Comparison of ENCODE assay signal across 13 cellular contexts in genomic region chr1:19654386-19654785, GRCh38. TPM values are rescaled to one million over a fixed set of nuclear protein-coding genes. Genes with fewer than 3 reads are reported as not detected.
DNase-seq lines count a peak whose midpoint lies in the region; ATAC-seq, FAIRE-seq and TF ChIP-seq lines count a peak whose summit lies in the region.
"Had no signal": no experiment of that assay in that cellular context is flagged by ENCODE, and none has a peak within 500 bp of the region (broad histone marks: within the 10 kb centered on the region; RNA-seq: fewer than 3 reads in every experiment).

No MANE protein-coding gene starts in this region.

- intact Hi-C loops in HepG2 (cut with micrococcal nuclease; ENCODE audit: unreplicated experiment) = no loop called here
- intact Hi-C loops in right lobe of liver (cut with DNase I) = loop anchor here (5.0 to 10.0 kb wide), 3 partner anchors 267 to 310 kb away; no protein-coding TSS in a partner anchor

- no peak for TF ChIP-seq POLR2A in HepG2 (IDR thresholded peaks at IDR 0.05; ENCODE audit: insufficient read depth in 1 of 2, low read depth in 2 of 2, low read length in 2 of 2)
- TF ChIP-seq POLR2A in right lobe of liver (IDR thresholded peaks at IDR 0.05) = no peak

- H3K9ac ChIP-seq in HepG2 (ENCODE audit: insufficient read depth, low read depth, low read length) (no peak overlapping the region), iPS-20b (ENCODE audit: low read depth, low read length) (peak overlapping the region; percentile 34; the same call in 1 of the 2 replicates)

- CTCF ChIA-PET in HepG2 (lab: Yijun Ruan, JAX; ENCODE audit: low intra/inter-chr PET ratio, low total read pairs) = interaction anchor here (1.2 to 2.1 kb wide), 4 partner anchors 263 to 313 kb away, joined by 3 to 9 read pairs (median 4); no protein-coding TSS in a partner anchor

- H3K4me3 ChIP-seq in HepG2 (replicated peaks in 1 of 3; ENCODE audit: insufficient read depth in 1 of 3, low read depth in 2 of 3, low read length in 3 of 3) (no peak overlapping the region), right lobe of liver (no peak overlapping the region), iPS-20b (ENCODE audit: low read length) (no peak overlapping the region)
- H3K4me3 ChIP-seq in effector memory CD4-positive, alpha-beta T cell (ENCODE audit: insufficient read depth, low read depth, low read length, poor library complexity, severe bottlenecking) = no peak overlapping the region

- no peak overlapping the region for H2AFZ ChIP-seq in HepG2 (ENCODE audit: low read length)

- WGBS in HepG2 (ENCODE audit: low lambda C conversion rate) = 65% methylated on average over 5 of the region's 5 CpGs
- 79% methylated on average over 5 of the region's 5 CpGs for WGBS in right lobe of liver (ENCODE audit: insufficient coverage, low coverage, low lambda C conversion rate, missing lambda C conversion rate)

- H3K27me3 ChIP-seq in HepG2 (ENCODE audit: control insufficient read depth in 1 of 2, insufficient read depth in 2 of 2, low read length in 2 of 2) (no peaks in the 10 kb centered on the region), right lobe of liver (no peaks in the 10 kb centered on the region), iPS-20b (ENCODE audit: insufficient read depth, low read length) (no peaks in the 10 kb centered on the region)
- no peaks in the 10 kb centered on the region for H3K27me3 ChIP-seq in effector memory CD4-positive, alpha-beta T cell (replicated peaks; ENCODE audit: control insufficient read depth, insufficient read depth, low read length, poor library complexity, severe bottlenecking)

- POLR2A ChIA-PET in HepG2 (lab: Yijun Ruan, JAX) = interaction anchor here (1.5 kb wide), 1 partner anchor 342 kb away, joined by 4 read pairs; the partner anchor contains the start of genes AKR7A2 and SLC66A1

- H3K27ac ChIP-seq in HepG2 (ENCODE audit: extremely low read length, insufficient read depth, low read length) (no peak overlapping the region), right lobe of liver (no peak overlapping the region), iPS-20b (ENCODE audit: low read length) (peak overlapping the region; percentile 31)
- no peak overlapping the region for H3K27ac ChIP-seq in effector memory CD4-positive, alpha-beta T cell (ENCODE audit: insufficient read depth, low read length, poor library complexity, severe bottlenecking)

- no peak for TF ChIP-seq EP300 in HepG2 (IDR thresholded peaks at IDR 0.05; ENCODE audit: low read depth in 2 of 2, low read length in 2 of 2)
- TF ChIP-seq EP300 in HepG2 (CRISPR knock-in tag; IDR thresholded peaks at IDR 0.05; ENCODE audit: borderline replicate concordance) = no peak

- H3K79me2 ChIP-seq in HepG2 (ENCODE audit: insufficient read depth, low read length) = no peaks in the 10 kb centered on the region

- ATAC-seq in HepG2 = peak; percentile 5; the same call in 1 of the 3 replicates
- ATAC-seq in right lobe of liver = no peak
- ATAC-seq in HG03565 (IDR thresholded peaks at IDR 0.05; ENCODE audit: unreplicated experiment) = no peak
- no peak for ATAC-seq in HG03342 (IDR thresholded peaks at IDR 0.05; ENCODE audit: unreplicated experiment)

- DNase-seq in HepG2 (ENCODE audit: low spot score) (peak; percentile 39), right lobe of liver (no peak), SW480 (ENCODE audit: low spot score) (peak; percentile 61), NCI-H524 (lab: John Stamatoyannopoulos, UW) (no peak)
- no peak for DNase-seq in effector memory CD4-positive, alpha-beta T cell
- DNase-seq: cortex of kidney, GF-D8, Right ventricle myocardium superior had no signal

- TF ChIP-seq CTCF in HepG2 (CRISPR knock-in tag; IDR thresholded peaks at IDR 0.05) (no peak), right lobe of liver (IDR thresholded peaks at IDR 0.05) (no peak)

- H3K9me3 ChIP-seq in HepG2 (ENCODE audit: low read length) = no peaks in the 10 kb centered on the region
- H3K9me3 ChIP-seq in right lobe of liver = no peaks in the 10 kb centered on the region
- H3K9me3 ChIP-seq in iPS-20b (ENCODE audit: insufficient read depth, low read depth, low read length) = no peaks in the 10 kb centered on the region
- no peaks in the 10 kb centered on the region for H3K9me3 ChIP-seq in effector memory CD4-positive, alpha-beta T cell (ENCODE audit: control insufficient read depth, low read length)

- H3K36me3 ChIP-seq in HepG2 (replicated peaks in 1 of 2; ENCODE audit: control insufficient read depth in 1 of 2, insufficient read depth in 2 of 2, low read length in 2 of 2) (no peaks in the 10 kb centered on the region), right lobe of liver (no peaks in the 10 kb centered on the region), iPS-20b (ENCODE audit: insufficient read depth, low read depth, low read length) (no peaks in the 10 kb centered on the region)
- H3K36me3 ChIP-seq in effector memory CD4-positive, alpha-beta T cell (ENCODE audit: control insufficient read depth, insufficient read depth, low read length) = no peaks in the 10 kb centered on the region

- in situ Hi-C loops in HepG2 (cut with HindIII; ENCODE audit: extremely low pct_ligation_motif_present, low pct_unique_long_range_greater_than_20kb) = no loop called here

- no TSS peak for BruUV-seq in HepG2 (replicated peaks; lab: Mats Ljungman, UMichigan)

- no peaks in the 10 kb centered on the region for H4K20me1 ChIP-seq in HepG2 (ENCODE audit: insufficient read depth, low read length)

- no peak for FAIRE-seq in HepG2 (lab: Jason Lieb, UNC)

- TF ChIP-seq RAD21 in HepG2 (CRISPR knock-in tag; IDR thresholded peaks at IDR 0.05) = no peak

- H3K4me1 ChIP-seq in HepG2 (ENCODE audit: insufficient read depth, low read length) = peaks cover 27% of the 10 kb centered on the region
- peaks cover 0 to 3% (median 0%) of the 10 kb centered on the region in 4 donors for H3K4me1 ChIP-seq in right lobe of liver
- peaks cover 3% of the 10 kb centered on the region; the same call in 1 of the 2 replicates for H3K4me1 ChIP-seq in iPS-20b (ENCODE audit: insufficient read depth, low read length)
- H3K4me1 ChIP-seq in effector memory CD4-positive, alpha-beta T cell (ENCODE audit: control insufficient read depth, insufficient read depth, low read length, poor library complexity, severe bottlenecking) = no peaks in the 10 kb centered on the region

- H3K4me2 ChIP-seq in HepG2 (ENCODE audit: low read depth, low read length) = no peak overlapping the region

TF ChIP-seq in HepG2, 621 proteins besides CTCF, POLR2A, EP300 and RAD21 (continues in another document):
- TF ChIP-seq DMAP1 (CRISPR knock-in tag; IDR thresholded peaks at IDR 0.05) = no peak
- no peak for TF ChIP-seq MLLT10 (CRISPR knock-in tag; IDR thresholded peaks at IDR 0.05)
- no peak for TF ChIP-seq SSRP1 (CRISPR knock-in tag; IDR thresholded peaks at IDR 0.05)
- no peak for TF ChIP-seq ETV6 (CRISPR knock-in tag; conservative IDR thresholded peaks at IDR 0.05)
- no peak for TF ChIP-seq ZSCAN12 (CRISPR knock-in tag; IDR thresholded peaks at IDR 0.05)

RNA-seq across cellular contexts. Expression of gene NBL1, which starts 10.3 kb away (rescaled TPM):
- 1.9 and 2.7 TPM in 2 replicates for total RNA-seq in HepG2 (2016; rRNA removed; fragmentation: Illumina TruSeq; extraction: Trizol)
- total RNA-seq in HepG2 (2016; cell fraction: cytosol; rRNA removed; fragmentation: Illumina TruSeq; extraction: Trizol; ENCODE audit: low read depth) = 2.8 and 4.1 TPM in 2 replicates
- total RNA-seq in HepG2 (2016; cell fraction: insoluble cytoplasmic fraction; rRNA removed; fragmentation: Illumina TruSeq; extraction: Trizol) = 2.8 and 3.1 TPM in 2 replicates
- 5.9 and 6.3 TPM in 2 replicates for total RNA-seq in HepG2 (2016; cell fraction: membrane; rRNA removed; fragmentation: Illumina TruSeq; extraction: Trizol)
- total RNA-seq in HepG2 (2016; cell fraction: nucleus; rRNA removed; fragmentation: Illumina TruSeq; extraction: Trizol) = 2.3 and 3.4 TPM in 2 replicates
- 13.8 and 17.5 TPM in 2 replicates for polyA plus RNA-seq in HepG2 (2011; rRNA removed)
- polyA plus RNA-seq in HepG2 (2011; cell fraction: cytosol; rRNA removed) = 6.0 and 10.2 TPM in 2 replicates
- 7.1 and 10.2 TPM in 2 replicates for polyA plus RNA-seq in HepG2 (2011; cell fraction: nucleus; rRNA removed)
- 3.2 TPM in 2 replicates for polyA plus RNA-seq in HepG2 (2012)
- polyA plus RNA-seq in HepG2 (2016; cell fraction: cytosol; fragmentation: Illumina TruSeq; extraction: Trizol; ENCODE audit: low read depth) = 4.3 and 4.8 TPM in 2 replicates
- polyA plus RNA-seq in HepG2 (2016; cell fraction: insoluble cytoplasmic fraction; fragmentation: Illumina TruSeq; extraction: Trizol; ENCODE audit: low read depth) = 2.1 and 2.4 TPM in 2 replicates
- 5.5 and 7.0 TPM in 2 replicates for polyA plus RNA-seq in HepG2 (2016; cell fraction: membrane; fragmentation: Illumina TruSeq; extraction: Trizol; ENCODE audit: low read depth)
- polyA plus RNA-seq in HepG2 (2016; cell fraction: nucleus; fragmentation: Illumina TruSeq; extraction: Trizol; ENCODE audit: insufficient read depth, low read depth) = 3.7 and 4.3 TPM in 2 replicates
- polyA minus RNA-seq in HepG2 (2011; rRNA and poly(A)+ RNA removed; ENCODE audit: low replicate concordance) = 26.9 and 216 TPM in 2 replicates
- 3.2 and 4.0 TPM in 2 replicates for polyA minus RNA-seq in HepG2 (2011; cell fraction: cytosol; rRNA and poly(A)+ RNA removed)
- polyA minus RNA-seq in HepG2 (2011; cell fraction: nucleus; rRNA and poly(A)+ RNA removed) = 1.1 and 1.4 TPM in 2 replicates
- total RNA-seq in right lobe of liver = 1 to 10 TPM; 2.2 to 5.7 (median 3.4) TPM

RNA-seq across cellular contexts. Expression of gene HTR6, which starts 10.3 kb away (rescaled TPM):
- 0.04 TPM in 1 of 2 replicates, not detected in the other for total RNA-seq in HepG2 (2016; rRNA removed; fragmentation: Illumina TruSeq; extraction: Trizol)
- not detected in 2 replicates for total RNA-seq in HepG2 (2016; cell fraction: cytosol; rRNA removed; fragmentation: Illumina TruSeq; extraction: Trizol; ENCODE audit: low read depth)
- total RNA-seq in HepG2 (2016; cell fraction: insoluble cytoplasmic fraction; rRNA removed; fragmentation: Illumina TruSeq; extraction: Trizol) = not detected in 2 replicates
- total RNA-seq in HepG2 (2016; cell fraction: membrane; rRNA removed; fragmentation: Illumina TruSeq; extraction: Trizol) = not detected in 2 replicates
- not detected in 2 replicates for total RNA-seq in HepG2 (2016; cell fraction: nucleus; rRNA removed; fragmentation: Illumina TruSeq; extraction: Trizol)
- 0.05 TPM in 1 of 2 replicates, not detected in the other for polyA plus RNA-seq in HepG2 (2011; rRNA removed)
- not detected in 2 replicates for polyA plus RNA-seq in HepG2 (2011; cell fraction: cytosol; rRNA removed)
- not detected in 2 replicates for polyA plus RNA-seq in HepG2 (2011; cell fraction: nucleus; rRNA removed)
- polyA plus RNA-seq in HepG2 (2012) = not detected in 2 replicates
- not detected in 2 replicates for polyA plus RNA-seq in HepG2 (2016; cell fraction: cytosol; fragmentation: Illumina TruSeq; extraction: Trizol; ENCODE audit: low read depth)
- not detected in 2 replicates for polyA plus RNA-seq in HepG2 (2016; cell fraction: insoluble cytoplasmic fraction; fragmentation: Illumina TruSeq; extraction: Trizol; ENCODE audit: low read depth)
- not detected in 2 replicates for polyA plus RNA-seq in HepG2 (2016; cell fraction: membrane; fragmentation: Illumina TruSeq; extraction: Trizol; ENCODE audit: low read depth)
- polyA plus RNA-seq in HepG2 (2016; cell fraction: nucleus; fragmentation: Illumina TruSeq; extraction: Trizol; ENCODE audit: insufficient read depth, low read depth) = not detected in 2 replicates
- polyA minus RNA-seq in HepG2 (2011; rRNA and poly(A)+ RNA removed; ENCODE audit: low replicate concordance) = not detected in 2 replicates
- polyA minus RNA-seq in HepG2 (2011; cell fraction: cytosol; rRNA and poly(A)+ RNA removed) = not detected in 2 replicates
- not detected in 2 replicates for polyA minus RNA-seq in HepG2 (2011; cell fraction: nucleus; rRNA and poly(A)+ RNA removed)
- total RNA-seq in right lobe of liver = not detected
- total RNA-seq: IMR-90, Right ventricle myocardium superior, skeletal muscle tissue had no signal
- polyA plus RNA-seq: IMR-90 had no signal

Comparison
In these comparisons a context has a peak if more than half of its experiments do, and no peak if none do; other contexts are left out.
1. DNase-seq: peak in HepG2 (single experiment) and SW480 (single experiment); none in right lobe of liver (0 of 3), effector memory CD4-positive, alpha-beta T cell (0 of 3) and NCI-H524 (0 of 2).